In genomic region chr20:63310265-63310971, GRCh38 we compare ENCODE assay signal across 1 cellular context.
A peak's percentile ranks its signal among the peaks of the same experiment; 100 is the strongest.
TF ChIP-seq lines count a peak whose summit lies in the region.

No MANE protein-coding gene starts in this region.

TF ChIP-seq in A549, 52 proteins besides CTCF, POLR2A, EP300 and RAD21:
- TF ChIP-seq CBX8 (IDR thresholded peaks at IDR 0.05) (no peak), ZFP36 (IDR thresholded peaks at IDR 0.05; ENCODE audit: borderline replicate concordance, partially characterized antibody) (peak; percentile 55)
